Comparison of ENCODE assay signal across 6 cellular contexts in genomic region chr15:40872791-40873526, GRCh38.
DNase-seq lines count a peak whose midpoint lies in the region; ATAC-seq and TF ChIP-seq lines count a peak whose summit lies in the region.

No MANE protein-coding gene starts in this region.

- H3K27me3 ChIP-seq in BLaER1 (no peaks in the 10 kb centered on the region), NT2/D1 (ENCODE audit: insufficient read depth, insufficient read length) (no peaks in the 10 kb centered on the region)

- 0 out of 2 replicates have a peak overlapping the region, but pooled peaks have one; percentile 73 for H3K9ac ChIP-seq in BLaER1
- H3K9ac ChIP-seq in NT2/D1 (ENCODE audit: insufficient read length, low read depth), result peak overlapping the region; percentile 61

- no peaks in the 10 kb centered on the region for H3K9me3 ChIP-seq in BLaER1
- no peaks in the 10 kb centered on the region for H3K9me3 ChIP-seq in NT2/D1 (ENCODE audit: insufficient read depth, low read length)
- H3K9me3 ChIP-seq in iPS-18c (ENCODE audit: control insufficient read depth, insufficient read depth, low read length), result no peaks in the 10 kb centered on the region

- no peak for TF ChIP-seq CTCF in GM10266 (IDR thresholded peaks at IDR 0.05; ENCODE audit: control insufficient read depth, insufficient read depth, low read depth, missing control alignments)

- H4K20me1 ChIP-seq in BLaER1, result no peaks in the 10 kb centered on the region

- H3K4me2 ChIP-seq in BLaER1, result peak overlapping the region; percentile 89

- H3K4me3 ChIP-seq in BLaER1 (peak overlapping the region; percentile 76), NT2/D1 (ENCODE audit: insufficient read length, low read depth) (peak overlapping the region; percentile 42), iPS-18c (ENCODE audit: insufficient read depth, low read depth, low read length) (peak overlapping the region; percentile 65)

- DNase-seq in NT2/D1 (ENCODE audit: low read depth, low spot score) (no peak), GM10266 (ENCODE audit: extremely low spot score) (no peak)

- no peak overlapping the region for H3K27ac ChIP-seq in BLaER1

- ATAC-seq in HG02623 (IDR thresholded peaks at IDR 0.05; ENCODE audit: unreplicated experiment), result no peak
- no peak for ATAC-seq in GM21360 (IDR thresholded peaks at IDR 0.05; ENCODE audit: unreplicated experiment)

- no peaks in the 10 kb centered on the region for H3K36me3 ChIP-seq in BLaER1
- H3K36me3 ChIP-seq in NT2/D1 (ENCODE audit: insufficient read depth, insufficient read length, low read length), result no peaks in the 10 kb centered on the region

- H3K4me1 ChIP-seq in BLaER1 (peaks cover 54% of the 10 kb centered on the region), NT2/D1 (ENCODE audit: insufficient read depth, insufficient read length) (peaks cover 7% of the 10 kb centered on the region)
